In the genomic region with DNA sequence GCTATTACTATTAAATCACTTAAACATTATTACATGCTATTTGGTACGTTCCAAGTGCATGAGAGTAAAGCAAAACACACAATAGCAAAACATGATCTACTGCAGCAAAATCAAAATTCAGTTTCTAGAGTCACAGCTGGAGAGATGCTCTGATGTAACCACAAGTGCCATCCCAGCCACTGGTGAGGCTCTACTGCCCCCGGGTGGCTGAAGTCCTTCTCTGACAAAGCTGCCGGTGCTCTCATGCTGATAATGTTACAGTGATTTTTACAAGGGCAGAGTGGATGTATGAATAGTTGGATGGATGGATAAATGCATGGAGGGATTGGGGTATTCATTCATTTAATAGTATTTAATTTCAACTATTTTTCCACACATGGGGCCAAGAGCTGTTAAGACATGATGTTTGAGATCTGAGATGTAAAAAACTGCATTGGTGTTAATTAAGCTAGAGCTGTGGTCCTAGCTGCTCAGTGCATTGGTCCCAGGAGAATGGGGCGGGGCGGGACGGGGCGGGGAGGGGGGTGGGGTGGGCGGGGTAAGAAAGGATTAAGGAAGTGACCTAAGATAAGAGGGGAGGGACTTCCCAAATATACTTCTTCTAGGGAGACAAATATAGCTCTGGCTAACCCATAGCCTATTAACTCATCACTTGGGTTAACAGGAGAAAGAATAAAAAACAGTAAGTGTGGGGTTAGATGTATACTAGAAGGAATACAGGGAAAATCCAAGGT, we compare ENCODE assay signal across 8 cellular contexts. TPM values are rescaled to one million over a fixed set of nuclear protein-coding genes. Genes with fewer than 3 reads are reported as not detected.
DNase-seq lines count a peak whose midpoint lies in the region; ATAC-seq, FAIRE-seq and TF ChIP-seq lines count a peak whose summit lies in the region.

No MANE protein-coding gene starts in this region.

- H3K4me3 ChIP-seq in astrocyte of the spinal cord (ENCODE audit: low read depth, low read length) (no peak overlapping the region), small intestine (ENCODE audit: low read depth in 1 of 2, low read length in 2 of 2) (no peak overlapping the region)

- no peaks in the 10 kb centered on the region for H3K4me1 ChIP-seq in small intestine (ENCODE audit: control insufficient read depth in 2 of 2, insufficient read depth in 1 of 2, low read depth in 1 of 2, low read length in 1 of 2)

- no peaks in the 10 kb centered on the region for H3K36me3 ChIP-seq in small intestine (ENCODE audit: control insufficient read depth in 2 of 2, insufficient read depth in 2 of 2, low read length in 2 of 2)

- no peak for FAIRE-seq in small intestine (lab: Jason Lieb, UNC)

- peak; percentile 90 for TF ChIP-seq CTCF in astrocyte of the spinal cord (IDR thresholded peaks at IDR 0.05; ENCODE audit: low read depth, low read length)

- peak in 3 of 4 experiments; percentile 15 to 22 (median 20) for DNase-seq in activated CD4-positive, CD25-positive, alpha-beta regulatory T cell (lab: John Stamatoyannopoulos, UW)
- DNase-seq in NCI-H1930 (lab: John Stamatoyannopoulos, UW), result peak; percentile 28 to 42
- DNase-seq in T-helper 9 cell, result peak; percentile 44
- DNase-seq in astrocyte of the spinal cord (ENCODE audit: low read depth, low spot score), result peak; percentile 70
- DNase-seq in hippocampal formation (lab: John Stamatoyannopoulos, UW), result peak; percentile 61
- DNase-seq in small intestine, result peak; percentile 71

- in situ Hi-C loops in astrocyte of the spinal cord (cut with HindIII; ENCODE audit: low sequenced_read_pairs), result no loop called here

- peaks cover 2% of the 10 kb centered on the region in 2 donors for H3K27me3 ChIP-seq in small intestine (ENCODE audit: control insufficient read depth in 2 of 2, insufficient read depth in 2 of 2, low read length in 2 of 2)

- H3K9me3 ChIP-seq in small intestine (ENCODE audit: control insufficient read depth, low read depth), result no peaks in the 10 kb centered on the region

- 1 to 2% (median 1%) methylated on average over 8 of the region's 8 CpGs for WGBS in small intestine, 3 donors

- no peak for ATAC-seq in activated CD4-positive, CD25-positive, alpha-beta regulatory T cell treated with anti-CD3 and anti-CD28 coated beads, Interleukin-2, amount 50 U/mL, for 24 hours
- no peak for ATAC-seq in GM21447 (IDR thresholded peaks at IDR 0.05; ENCODE audit: unreplicated experiment)

- no peak overlapping the region for H3K27ac ChIP-seq in small intestine (ENCODE audit: low read depth in 1 of 2, low read length in 1 of 2)

RNA-seq across cellular contexts. Expression of a gene that starts 5.3 kb away (rescaled TPM):
- polyA plus RNA-seq in small intestine, result 1 to 10 TPM in 2 of 3 donors, not detected in 1; 1.6 to 1.7 TPM

Comparison
In these comparisons a context has a peak if more than half of its experiments do, and no peak if none do; other contexts are left out.
1. DNase-seq: peak in every context shown above with its lines; median percentile 71 in small intestine; 70 in astrocyte of the spinal cord; 61 in hippocampal formation; 44 in T-helper 9 cell; 35 in NCI-H1930; 20 in activated CD4-positive, CD25-positive, alpha-beta regulatory T cell.